29 cellular contexts compared by ENCODE assay signal in genomic region chr4:2337896-2338295, GRCh38.
A peak's percentile ranks its signal among the peaks of the same experiment; 100 is the strongest.
DNase-seq lines count a peak whose midpoint lies in the region; ATAC-seq, FAIRE-seq and TF ChIP-seq lines count a peak whose summit lies in the region.
"Had no signal": no experiment of that assay in that cellular context is flagged by ENCODE, and none has a peak within 500 bp of the region (broad histone marks: within the 10 kb centered on the region; RNA-seq: fewer than 3 reads in every experiment).

No MANE protein-coding gene starts in this region.

- H2BK20ac ChIP-seq in H1 (ENCODE audit: low read length), result no peak overlapping the region

- no peak overlapping the region for H2BK12ac ChIP-seq in H1 (ENCODE audit: low read depth, low read length)
- H2BK12ac ChIP-seq in neuronal stem cell (ENCODE audit: low read length), result peak overlapping the region; percentile 41

- H3K9ac ChIP-seq in H1 (replicated peaks in 1 of 4; ENCODE audit: extremely low read depth in 1 of 4, low read depth in 3 of 4, low read length in 3 of 4), result no peak overlapping the region
- no peak overlapping the region for H3K9ac ChIP-seq in neuronal stem cell (ENCODE audit: low read depth, low read length, poor library complexity)

- H4K8ac ChIP-seq in H1 (ENCODE audit: extremely low read depth, insufficient read depth, low read length), result no peak overlapping the region
- H4K8ac ChIP-seq in neuronal stem cell (ENCODE audit: low read depth, low read length), result no peak overlapping the region

- no peaks in the 10 kb centered on the region; the same call in 1 of the 2 replicates for H3K79me1 ChIP-seq in H1 (ENCODE audit: low read depth, low read length)
- H3K79me1 ChIP-seq in neuronal stem cell (ENCODE audit: low read depth, low read length), result peaks cover 2% of the 10 kb centered on the region

- H3K27me3 ChIP-seq in H7 (ENCODE audit: control insufficient read depth, insufficient read depth, low read length) (no peaks in the 10 kb centered on the region), H1 (replicated peaks in 1 of 4; ENCODE audit: control insufficient read depth in 3 of 4, extremely low read depth in 1 of 4, insufficient read depth in 3 of 4, low read length in 3 of 4) (no peaks in the 10 kb centered on the region), neuronal stem cell (ENCODE audit: control insufficient read depth in 3 of 3, insufficient read depth in 3 of 3, low read depth in 1 of 3, low read length in 3 of 3) (peaks cover 0 to 10% (median 0%) of the 10 kb centered on the region in 3 experiments)
- H3K27me3 ChIP-seq: gastrocnemius medialis, MG63, right lobe of liver, thyroid gland, uterus had no signal

- H3K36me3 ChIP-seq in H7 (replicated peaks; ENCODE audit: control insufficient read depth, insufficient read depth, low read length), result no peaks in the 10 kb centered on the region
- H3K36me3 ChIP-seq in H1 (ENCODE audit: control insufficient read depth in 2 of 4, insufficient read depth in 4 of 4, low read length in 3 of 4), result no peaks in the 10 kb centered on the region
- no peaks in the 10 kb centered on the region for H3K36me3 ChIP-seq in neuronal stem cell (replicated peaks in 1 of 2; ENCODE audit: control insufficient read depth in 2 of 2, insufficient read depth in 2 of 2, low read length in 2 of 2)
- H3K36me3 ChIP-seq: gastrocnemius medialis, MG63, right lobe of liver, thyroid gland, uterus had no signal

- H2AK5ac ChIP-seq in H1 (ENCODE audit: low read depth, low read length) (no peak overlapping the region), neuronal stem cell (ENCODE audit: low read depth, low read length) (peak overlapping the region; percentile 74)

- H3K14ac ChIP-seq in H1 (ENCODE audit: insufficient read length), result no peak overlapping the region
- no peak overlapping the region for H3K14ac ChIP-seq in neuronal stem cell (ENCODE audit: low read length)

- no peak overlapping the region for H2BK5ac ChIP-seq in H1 (ENCODE audit: low read depth, low read length)
- H2BK5ac ChIP-seq in neuronal stem cell (ENCODE audit: low read length), result no peak overlapping the region

- CTCF ChIA-PET in H1 (lab: Charles Lee; ENCODE audit: partially characterized antibody), result interaction anchor here (1.0 to 1.6 kb wide), 3 partner anchors 16 to 118 kb away, joined by 3 to 6 read pairs (median 5); no protein-coding TSS in a partner anchor

- H3K18ac ChIP-seq in H1 (ENCODE audit: extremely low read depth, low read length), result peak overlapping the region; percentile 48; the same call in 1 of the 2 replicates
- H3K18ac ChIP-seq in neuronal stem cell (ENCODE audit: low read length), result no peak overlapping the region

- no peak for TF ChIP-seq POLR2A in H1 (IDR thresholded peaks at IDR 0.05; ENCODE audit: control extremely low read depth in 1 of 2, low read depth in 2 of 2, low read length in 2 of 2)

- no peak for TF ChIP-seq RAD21 in H1 (IDR thresholded peaks at IDR 0.05 in 1 of 2, conservative IDR thresholded peaks at IDR 0.05 in 1 of 2; ENCODE audit: low read depth in 2 of 2, low read length in 2 of 2)

- no peaks in the 10 kb centered on the region for H3K9me3 ChIP-seq in H1 (ENCODE audit: insufficient read depth in 2 of 2, low read depth in 1 of 2, low read length in 1 of 2)
- H3K9me3 ChIP-seq in neuronal stem cell (replicated peaks in 1 of 2; ENCODE audit: control insufficient read depth in 2 of 2, insufficient read depth in 1 of 2, low read depth in 1 of 2, low read length in 2 of 2), result peaks cover 0 to 2% of the 10 kb centered on the region in 2 donors
- H3K9me3 ChIP-seq: gastrocnemius medialis, MG63, right lobe of liver, thyroid gland, uterus had no signal

- H3K23me2 ChIP-seq in H1 (ENCODE audit: low read depth, low read length), result peaks cover 4% of the 10 kb centered on the region; the same call in 1 of the 2 replicates

- H3K4me1 ChIP-seq in H1 (replicated peaks in 1 of 4; ENCODE audit: control insufficient read depth in 3 of 4, insufficient read depth in 4 of 4, low read length in 3 of 4) (peaks cover 0 to 18% (median 4%) of the 10 kb centered on the region in 4 experiments; a peak in 6 of 7 replicates), neuronal stem cell (ENCODE audit: control insufficient read depth in 2 of 2, insufficient read depth in 1 of 2, low read depth in 1 of 2, low read length in 2 of 2) (peaks cover 0 to 4% of the 10 kb centered on the region in 2 donors)
- H3K4me1 ChIP-seq: gastrocnemius medialis, uterus had no signal

- no peak overlapping the region for H3K56ac ChIP-seq in H1 (replicated peaks; ENCODE audit: insufficient read length, low read depth, low read length)

- no peak overlapping the region for H2BK120ac ChIP-seq in H1 (replicated peaks; ENCODE audit: low read depth, low read length)
- H2BK120ac ChIP-seq in neuronal stem cell (ENCODE audit: low read depth, low read length), result no peak overlapping the region

- H3K23ac ChIP-seq in H1 (ENCODE audit: insufficient read length), result no peak overlapping the region
- peak overlapping the region; percentile 80 for H3K23ac ChIP-seq in neuronal stem cell (ENCODE audit: low read depth, low read length, poor library complexity)

- POLR2A ChIA-PET in H1 (lab: Charles Lee; ENCODE audit: partially characterized antibody), result interaction anchor here (1.5 kb wide), 1 partner anchor 76 kb away, joined by 3 read pairs; the partner anchor contains the start of gene MXD4

- H4K91ac ChIP-seq in H1 (replicated peaks; ENCODE audit: insufficient read length, low read length) (no peak overlapping the region), neuronal stem cell (ENCODE audit: low read depth, low read length, poor library complexity) (peak overlapping the region; percentile 64)

- H3K4me3 ChIP-seq in H7 (ENCODE audit: insufficient read depth, low read depth, low read length) (no peak overlapping the region), H1 (ENCODE audit: extremely low read depth in 1 of 4, insufficient read depth in 2 of 4, low read depth in 3 of 4, low read length in 4 of 4) (no peak overlapping the region), neuronal stem cell (ENCODE audit: low read length in 2 of 2) (no peak overlapping the region)
- H3K4me3 ChIP-seq: gastrocnemius medialis, GM23338, MG63, right lobe of liver, SK-N-MC, thyroid gland, uterus had no signal

- peak; percentile 19 for DNase-seq in activated CD4-positive, CD25-positive, alpha-beta regulatory T cell treated with anti-CD3 and anti-CD28 coated beads, Interleukin-2, amount 50 U/mL, for 72 hours
- DNase-seq in activated CD4-positive, CD25-positive, alpha-beta regulatory T cell (lab: John Stamatoyannopoulos, UW), result no peak
- DNase-seq in H7 (peak; percentile 39), H1 (ENCODE audit: low read depth in 1 of 2, low spot score in 2 of 2) (no peak), neuronal stem cell (ENCODE audit: low spot score) (no peak), NCI-H82 (lab: John Stamatoyannopoulos, UW) (no peak), NCI-H187 treated with DMSO at 0.1 percent for 48 hours (lab: John Stamatoyannopoulos, UW) (no peak)
- DNase-seq: 8988T; C1 segment of cervical spinal cord; COR-L47; DMS53; gastrocnemius medialis; KBM-7; left cardiac atrium; MG63; NCI-H1105 treated with DMSO at 0.1 percent for 48 hours; NCI-H1930; NCI-H524; OCI-M1; right lobe of liver; stimulated activated CD4-positive, alpha-beta T cell treated with anti-CD3 and anti-CD28 coated beads, Interleukin-12 subunit alpha, Interleukin-12 subunit beta, amount 100 ng/mL, for 4 hours; stimulated activated CD4-positive, alpha-beta T cell treated with anti-CD3 and anti-CD28 coated beads, Interleukin-2, amount 100 ng/mL, for 48 hours; thyroid gland; uterus had no signal

- H3K27ac ChIP-seq in H1 (ENCODE audit: low read depth, low read length), result no peak overlapping the region
- no peak overlapping the region for H3K27ac ChIP-seq in neuronal stem cell (replicated peaks; ENCODE audit: low read length)
- H3K27ac ChIP-seq: gastrocnemius medialis, HL-60, right lobe of liver, SK-N-MC, thyroid gland, uterus had no signal

- H3K4me2 ChIP-seq in H1 (ENCODE audit: insufficient read depth in 1 of 2, low read depth in 2 of 2, low read length in 2 of 2) (no peak overlapping the region), neuronal stem cell (ENCODE audit: insufficient read depth, low read length, poor library complexity, severe bottlenecking) (no peak overlapping the region)
- H3K4me2 ChIP-seq: GM23338 had no signal

- no peak for ATAC-seq in GM19328 (IDR thresholded peaks at IDR 0.05; ENCODE audit: unreplicated experiment)
- ATAC-seq: gastrocnemius medialis, GM23338, right lobe of liver had no signal

- no peak for FAIRE-seq in H1 (lab: Jason Lieb, UNC)
- FAIRE-seq: TTC549 had no signal

- TF ChIP-seq CTCF in H1 (IDR thresholded peaks at IDR 0.05; ENCODE audit: control extremely low read depth in 1 of 3, insufficient read depth in 1 of 3, low read depth in 1 of 3, low read length in 3 of 3), result no peak

- H4K5ac ChIP-seq in H1 (ENCODE audit: insufficient read length, low read depth, low read length), result no peak overlapping the region

- no peak overlapping the region for H3K4ac ChIP-seq in H1 (replicated peaks; ENCODE audit: insufficient read length, low read depth, low read length)
- H3K4ac ChIP-seq in neuronal stem cell (ENCODE audit: low read length), result peak overlapping the region; percentile 76

- no peaks in the 10 kb centered on the region for H4K20me1 ChIP-seq in H1 (replicated peaks in 1 of 2; ENCODE audit: control insufficient read depth in 1 of 2, insufficient read depth in 2 of 2, low read length in 2 of 2)

- H3K79me2 ChIP-seq in H1 (ENCODE audit: control insufficient read depth in 1 of 2, insufficient read depth in 2 of 2, low read length in 2 of 2), result no peaks in the 10 kb centered on the region

- H2AFZ ChIP-seq in H1 (ENCODE audit: low read length) (no peak overlapping the region), neuronal stem cell (ENCODE audit: low read length) (no peak overlapping the region)
- H2AFZ ChIP-seq: GM23338 had no signal

- 96% methylated on average over 13 of the region's 13 CpGs; no CpG with 5 or more reads in 1 of the 2 experiments for WGBS in H1 (ENCODE audit: extremely low coverage in 1 of 2, insufficient coverage in 1 of 2, insufficient read length in 1 of 2, insufficient replicate concordance in 2 of 2, low coverage in 1 of 2, low lambda C conversion rate in 2 of 2, missing lambda C conversion rate in 1 of 2), 2 experiments
- WGBS in neuronal stem cell (ENCODE audit: extremely low coverage in 2 of 2, insufficient read length in 2 of 2, insufficient replicate concordance in 1 of 2), 2 donors, result no CpG with 5 or more reads among the region's 13 CpGs

- no peak for TF ChIP-seq EP300 in H1 (IDR thresholded peaks at IDR 0.05; ENCODE audit: borderline replicate concordance in 1 of 2, low read depth in 2 of 2, low read length in 2 of 2)

- no peak overlapping the region for H2BK15ac ChIP-seq in H1 (ENCODE audit: low read length)
- H2BK15ac ChIP-seq in neuronal stem cell (ENCODE audit: low read length), result no peak overlapping the region

TF ChIP-seq in H1, 55 proteins besides CTCF, POLR2A, EP300 and RAD21 (continues in another document):
- TF ChIP-seq HDAC6 (IDR thresholded peaks at IDR 0.05; ENCODE audit: low read depth, low read length), result no peak
- TF ChIP-seq GTF2F1 (IDR thresholded peaks at IDR 0.05; ENCODE audit: borderline replicate concordance, low read depth, low read length), result no peak
- TF ChIP-seq KDM4A (IDR thresholded peaks at IDR 0.05; ENCODE audit: low read depth, low read length, severe bottlenecking), result no peak
- no peak for TF ChIP-seq TAF7 (optimal IDR thresholded peaks at IDR 0.05; ENCODE audit: borderline replicate concordance, low read depth, low read length)
- no peak for TF ChIP-seq GABPA (IDR thresholded peaks at IDR 0.05; ENCODE audit: borderline replicate concordance, insufficient read depth, low read length)

Comparison
In these comparisons a context has a peak if more than half of its experiments do, and no peak if none do; other contexts are left out.
1. DNase-seq: peak in activated CD4-positive, CD25-positive, alpha-beta regulatory T cell treated with anti-CD3 and anti-CD28 coated beads, Interleukin-2, amount 50 U/mL, for 72 hours (single experiment) and H7 (single experiment); none in activated CD4-positive, CD25-positive, alpha-beta regulatory T cell (0 of 4), H1 (0 of 2), neuronal stem cell (single experiment), NCI-H82 (single experiment) and NCI-H187 treated with DMSO at 0.1 percent for 48 hours (single experiment).